In the genomic region with DNA sequence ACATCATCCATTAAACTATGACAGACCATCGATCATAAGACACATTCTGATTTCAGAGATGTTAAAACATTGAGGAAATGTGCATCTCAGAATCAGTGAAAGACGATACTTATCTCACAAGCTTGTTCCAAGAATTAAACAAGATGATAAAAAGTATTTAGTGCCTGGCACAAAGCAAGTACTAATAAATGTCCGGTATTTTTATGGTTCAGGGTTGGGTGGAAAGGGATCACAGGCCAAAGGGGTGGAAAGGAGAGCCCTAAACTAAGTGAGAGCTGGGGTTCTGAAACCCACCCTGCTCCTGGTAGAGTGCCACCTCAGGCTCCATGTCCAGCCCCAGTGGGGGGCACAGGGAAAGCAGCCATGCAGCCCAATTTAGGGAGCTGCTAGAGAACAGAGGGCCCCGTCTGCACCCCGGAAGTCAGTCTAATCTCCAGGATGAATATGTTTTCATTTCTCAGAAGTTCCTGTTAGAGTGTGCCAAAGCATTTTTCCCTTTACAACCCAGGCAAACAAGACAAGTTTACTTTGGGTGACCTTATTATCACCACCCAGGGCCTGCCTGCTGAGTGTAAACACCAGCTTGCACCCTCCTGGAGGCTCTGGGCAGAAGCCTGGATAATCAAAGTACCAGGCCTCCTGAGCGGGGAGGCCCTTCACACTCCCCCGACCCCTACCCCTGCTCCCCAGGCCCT, we compare ENCODE assay signal across 12 cellular contexts. TPM values are rescaled to one million over a fixed set of nuclear protein-coding genes. Genes with fewer than 3 reads are reported as not detected.
A peak's percentile ranks its signal among the peaks of the same experiment; 100 is the strongest.
DNase-seq lines count a peak whose midpoint lies in the region; ATAC-seq and TF ChIP-seq lines count a peak whose summit lies in the region.
"Had no signal": no experiment of that assay in that cellular context is flagged by ENCODE, and none has a peak within 500 bp of the region (broad histone marks: within the 10 kb centered on the region; RNA-seq: fewer than 3 reads in every experiment).

No MANE protein-coding gene starts in this region.

- ATAC-seq in HG02571 (IDR thresholded peaks at IDR 0.05; ENCODE audit: unreplicated experiment): no peak
- no peak for ATAC-seq in activated T-helper 17 cell treated with anti-CD3 and anti-CD28 coated beads, Interleukin-2, amount 50 U/mL, for 72 hours (replicated peaks)
- ATAC-seq in activated CD8-positive, alpha-beta memory T cell treated with anti-CD3 and anti-CD28 coated beads, Interleukin-2, amount 10 ng/mL, durations not matched to agents 7 days and 5 days: no peak

- no peaks in the 10 kb centered on the region for H3K36me3 Mint-ChIP-seq in activated T-helper 17 cell treated with anti-CD3 and anti-CD28 coated beads, Interleukin-2, amount 50 U/mL, for 72 hours (ENCODE audit: low read depth)
- H3K36me3 Mint-ChIP-seq in activated CD8-positive, alpha-beta memory T cell treated with anti-CD3 and anti-CD28 coated beads, Interleukin-2, amount 10 ng/mL, durations not matched to agents 7 days and 5 days: no peaks in the 10 kb centered on the region
- H3K36me3 Mint-ChIP-seq: activated naive CD8-positive, alpha-beta T cell had no signal

- TF ChIP-seq CTCF in sigmoid colon (IDR thresholded peaks at IDR 0.05) (no peak), GM10248 (IDR thresholded peaks at IDR 0.05; ENCODE audit: control extremely low read depth, extremely low read depth, low read depth, missing control alignments) (no peak)

- H3K9me3 ChIP-seq in sigmoid colon: no peaks in the 10 kb centered on the region

- no peaks in the 10 kb centered on the region for H3K36me3 ChIP-seq in sigmoid colon

- H3K9me3 Mint-ChIP-seq in activated T-helper 17 cell treated with anti-CD3 and anti-CD28 coated beads, Interleukin-2, amount 50 U/mL, for 72 hours: no peaks in the 10 kb centered on the region
- no peaks in the 10 kb centered on the region for H3K9me3 Mint-ChIP-seq in activated CD8-positive, alpha-beta memory T cell treated with anti-CD3 and anti-CD28 coated beads, Interleukin-2, amount 10 ng/mL, durations not matched to agents 7 days and 5 days (ENCODE audit: low read depth)
- H3K9me3 Mint-ChIP-seq: stimulated activated naive CD8-positive, alpha-beta T cell treated with anti-CD3 and anti-CD28 coated beads, Interleukin-15, Interleukin-2, amounts not matched to agents 100 ng/mL and 50 ng/mL, for 24 hours had no signal

- CTCF ChIA-PET in GM10248 (lab: Yijun Ruan, JAX): interaction anchor here (1.0 to 2.6 kb wide), 10 partner anchors 10 to 43 kb away, joined by 3 to 13 read pairs (median 3); no protein-coding TSS in a partner anchor
- CTCF ChIA-PET in activated CD8-positive, alpha-beta memory T cell treated with anti-CD3 and anti-CD28 coated beads, Interleukin-2, amount 10 ng/mL, durations not matched to agents 7 days and 5 days (lab: Charles Lee): interaction anchor here (0.6 to 0.9 kb wide), 3 partner anchors 14 to 1525 kb away, joined by 3 to 4 read pairs (median 3); no protein-coding TSS in a partner anchor

- no peak overlapping the region for H3K4me3 ChIP-seq in sigmoid colon

- H3K27ac ChIP-seq in sigmoid colon: peak overlapping the region; percentile 68 to 86 (median 84)

- no peak for TF ChIP-seq EP300 in sigmoid colon (IDR thresholded peaks at IDR 0.05)

- no peak overlapping the region for H3K27ac Mint-ChIP-seq in activated T-helper 17 cell treated with anti-CD3 and anti-CD28 coated beads, Interleukin-2, amount 50 U/mL, for 72 hours
- no peak overlapping the region for H3K27ac Mint-ChIP-seq in activated CD8-positive, alpha-beta memory T cell treated with anti-CD3 and anti-CD28 coated beads, Interleukin-2, amount 10 ng/mL, durations not matched to agents 7 days and 5 days
- H3K27ac Mint-ChIP-seq: activated naive CD8-positive, alpha-beta T cell; stimulated activated naive CD8-positive, alpha-beta T cell treated with anti-CD3 and anti-CD28 coated beads, Interleukin-15, Interleukin-2, amounts not matched to agents 100 ng/mL and 50 ng/mL, for 24 hours had no signal

- intact Hi-C loops in sigmoid colon (cut with DNase I): loop anchor here (2.0 kb wide), 2 partner anchors 21 to 31 kb away; no protein-coding TSS in a partner anchor

- 15 to 53% methylated on average over 7 of the region's 7 CpGs for WGBS in sigmoid colon, 2 donors

- peaks cover 17% of the 10 kb centered on the region for H3K27me3 Mint-ChIP-seq in activated T-helper 17 cell treated with anti-CD3 and anti-CD28 coated beads, Interleukin-2, amount 50 U/mL, for 72 hours
- peaks cover 40% of the 10 kb centered on the region for H3K27me3 Mint-ChIP-seq in activated CD8-positive, alpha-beta memory T cell treated with anti-CD3 and anti-CD28 coated beads, Interleukin-2, amount 10 ng/mL, durations not matched to agents 7 days and 5 days

- peaks cover 0 to 23% (median 0%) of the 10 kb centered on the region in 3 donors for H3K27me3 ChIP-seq in sigmoid colon

- peaks cover 5% of the 10 kb centered on the region for H3K4me1 Mint-ChIP-seq in activated T-helper 17 cell treated with anti-CD3 and anti-CD28 coated beads, Interleukin-2, amount 50 U/mL, for 72 hours
- H3K4me1 Mint-ChIP-seq in activated CD8-positive, alpha-beta memory T cell treated with anti-CD3 and anti-CD28 coated beads, Interleukin-2, amount 10 ng/mL, durations not matched to agents 7 days and 5 days: no peaks in the 10 kb centered on the region

- no peak overlapping the region for H3K4me3 Mint-ChIP-seq in activated T-helper 17 cell treated with anti-CD3 and anti-CD28 coated beads, Interleukin-2, amount 50 U/mL, for 72 hours
- H3K4me3 Mint-ChIP-seq in activated CD8-positive, alpha-beta memory T cell treated with anti-CD3 and anti-CD28 coated beads, Interleukin-2, amount 10 ng/mL, durations not matched to agents 7 days and 5 days: no peak overlapping the region
- H3K4me3 Mint-ChIP-seq: activated naive CD8-positive, alpha-beta T cell; stimulated activated naive CD8-positive, alpha-beta T cell treated with anti-CD3 and anti-CD28 coated beads, Interleukin-15, Interleukin-2, amounts not matched to agents 100 ng/mL and 50 ng/mL, for 24 hours had no signal

- no peak for TF ChIP-seq POLR2A in sigmoid colon (IDR thresholded peaks at IDR 0.05)

- peaks cover 0 to 75% (median 71%) of the 10 kb centered on the region in 4 donors for H3K4me1 ChIP-seq in sigmoid colon

- DNase-seq in DMS53 (lab: John Stamatoyannopoulos, UW): peak; percentile 81
- peak; percentile 75 for DNase-seq in NCI-H2196 treated with DMSO at 0.1 percent for 48 hours (lab: John Stamatoyannopoulos, UW; ENCODE audit: unreplicated experiment)
- peak; percentile 71 for DNase-seq in fibroblast of gingiva (ENCODE audit: low read depth)
- no peak for DNase-seq in sigmoid colon
- DNase-seq in GM10248 (ENCODE audit: extremely low spot score): no peak
- DNase-seq in activated CD8-positive, alpha-beta memory T cell treated with anti-CD3 and anti-CD28 coated beads, Interleukin-2, amount 10 ng/mL, durations not matched to agents 7 days and 5 days: no peak
- DNase-seq: GF-D8, hippocampal formation had no signal

- POLR2A ChIA-PET in GM10248 (lab: Yijun Ruan, JAX): no interaction called here

RNA-seq across cellular contexts. Expression of gene CREB3L1, which starts 3.8 kb away (rescaled TPM):
- total RNA-seq in sigmoid colon: 1 to 10 TPM in 3 of 4 donors, under 1 TPM in 1; 0.66 to 7.2 (median 2.6) TPM
- 10 to 100 TPM; 43.2 to 63.1 (median 44.7) TPM for polyA plus RNA-seq in sigmoid colon
- total RNA-seq in activated T-helper 17 cell treated with anti-CD3 and anti-CD28 coated beads, Interleukin-2, amount 50 U/mL, for 72 hours: not detected
- total RNA-seq in activated CD8-positive, alpha-beta memory T cell treated with anti-CD3 and anti-CD28 coated beads, Interleukin-2, amount 10 ng/mL, durations not matched to agents 7 days and 5 days: not detected

Comparison
In these comparisons a context has a peak if more than half of its experiments do, and no peak if none do; other contexts are left out.
1. DNase-seq: peak in DMS53 (single experiment), NCI-H2196 treated with DMSO at 0.1 percent for 48 hours (single experiment) and fibroblast of gingiva (single experiment); none in sigmoid colon (single experiment), GM10248 (single experiment) and activated CD8-positive, alpha-beta memory T cell treated with anti-CD3 and anti-CD28 coated beads, Interleukin-2, amount 10 ng/mL, durations not matched to agents 7 days and 5 days (single experiment).